17 cellular contexts compared by ENCODE assay signal in the genomic region with DNA sequence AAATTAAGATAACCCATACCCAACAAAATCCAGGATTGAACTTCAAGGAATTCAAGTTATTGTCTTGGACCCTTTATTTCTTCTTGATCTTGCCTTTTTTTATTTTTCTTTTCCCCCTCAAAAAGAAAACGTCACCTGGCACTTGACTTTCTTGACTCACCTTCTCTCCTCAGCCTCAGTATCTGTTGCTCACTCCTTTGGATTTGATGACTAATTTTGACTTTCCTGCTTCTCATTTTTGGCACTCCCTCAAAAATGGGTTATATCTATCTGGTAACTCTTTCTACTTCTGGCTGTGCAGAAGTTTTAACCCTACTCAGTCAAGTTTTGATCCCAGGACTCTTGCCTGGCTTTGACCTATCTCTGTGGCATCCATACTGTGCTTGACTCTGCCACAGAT.
DNase-seq lines count a peak whose midpoint lies in the region; FAIRE-seq and TF ChIP-seq lines count a peak whose summit lies in the region.
"Had no signal": no experiment of that assay in that cellular context is flagged by ENCODE, and none has a peak within 500 bp of the region (broad histone marks: within the 10 kb centered on the region; RNA-seq: fewer than 3 reads in every experiment).

No MANE protein-coding gene starts in this region.

- no peak for TF ChIP-seq POLR2A in GM12891 (IDR thresholded peaks at IDR 0.05; ENCODE audit: low read depth, low read length)

- peak; percentile 86 for DNase-seq in ELR (ENCODE audit: low read depth)
- peak; percentile 79 for DNase-seq in RCC 7860 (ENCODE audit: low spot score)
- DNase-seq in epithelial cell of esophagus (ENCODE audit: low read depth), result peak; percentile 89
- DNase-seq in renal cortical epithelial cell (ENCODE audit: low read depth), result peak; percentile 61
- no peak for DNase-seq in activated naive CD4-positive, alpha-beta T cell treated with Interleukin-2 at 50 U/mL for 16 hours
- no peak for DNase-seq in GM19238 (ENCODE audit: insufficient read length, low spot score)
- DNase-seq in GM12891 (ENCODE audit: insufficient read length, low spot score), result no peak
- no peak for DNase-seq in H4 (ENCODE audit: low spot score)
- DNase-seq: activated CD8-positive, alpha-beta T cell treated with anti-CD3 and anti-CD28 coated beads, Interleukin-2, amount 10 ng/mL, durations not matched to agents 7 days and 5 days; body of pancreas; DMS79; dorsolateral prefrontal cortex; foreskin melanocyte; Karpas-422; NCI-H146; sigmoid colon; transverse colon had no signal

- no peak for TF ChIP-seq CTCF in epithelial cell of esophagus (IDR thresholded peaks at IDR 0.05; ENCODE audit: insufficient read depth, low read depth, low read length, missing control alignments)

- FAIRE-seq in RCC 7860 (lab: Jason Lieb, UNC) (peak; percentile 93), GM12891 (lab: Jason Lieb, UNC) (no peak)

- no peak overlapping the region for H3K4me3 ChIP-seq in epithelial cell of esophagus (ENCODE audit: low read length)
- H3K4me3 ChIP-seq: body of pancreas, dorsolateral prefrontal cortex, sigmoid colon, transverse colon had no signal

TF ChIP-seq in GM12891, 5 proteins besides CTCF, POLR2A, EP300 and RAD21:
- TF ChIP-seq SPI1 (IDR thresholded peaks at IDR 0.05; ENCODE audit: low read depth, low read length) (no peak), PAX5 (IDR thresholded peaks at IDR 0.05; ENCODE audit: insufficient read depth, low read length, severe bottlenecking) (no peak), POLR2AphosphoS5 (IDR thresholded peaks at IDR 0.05; ENCODE audit: low read depth, low read length) (no peak), TAF1 (IDR thresholded peaks at IDR 0.05; ENCODE audit: low read depth, low read length) (no peak)

Comparison
In these comparisons a context has a peak if more than half of its experiments do, and no peak if none do; other contexts are left out.
1. DNase-seq: peak in ELR (single experiment), RCC 7860 (single experiment), epithelial cell of esophagus (single experiment) and renal cortical epithelial cell (single experiment); none in activated naive CD4-positive, alpha-beta T cell treated with Interleukin-2 at 50 U/mL for 16 hours (single experiment), GM19238 (single experiment), GM12891 (single experiment) and H4 (single experiment).